ENCODE assay signal across 12 cellular contexts in genomic region chr6:125507987-125508655, GRCh38.
DNase-seq lines count a peak whose midpoint lies in the region; ATAC-seq and TF ChIP-seq lines count a peak whose summit lies in the region.
"Had no signal": no experiment of that assay in that cellular context is flagged by ENCODE, and none has a peak within 500 bp of the region (broad histone marks: within the 10 kb centered on the region; RNA-seq: fewer than 3 reads in every experiment).

No MANE protein-coding gene starts in this region.

- intact Hi-C loops in testis (cut with DNase I; ENCODE audit: low total_unique reads) = no loop called here
- intact Hi-C loops in lower leg skin (cut with DNase I; ENCODE audit: low total_unique reads) = no loop called here

- no peaks in the 10 kb centered on the region for H3K9me3 ChIP-seq in testis

- TF ChIP-seq CTCF in retinal pigment epithelial cell (conservative IDR thresholded peaks at IDR 0.05; ENCODE audit: low read depth, low read length) (no peak), testis (IDR thresholded peaks at IDR 0.05) (no peak), lower leg skin (IDR thresholded peaks at IDR 0.05) (no peak)

- no peaks in the 10 kb centered on the region for H3K27me3 ChIP-seq in testis

- H3K4me3 ChIP-seq in retinal pigment epithelial cell (ENCODE audit: low read length) = no peak overlapping the region
- H3K4me3 ChIP-seq in testis = no peak overlapping the region
- no peak overlapping the region for H3K4me3 ChIP-seq in lower leg skin (ENCODE audit: low read depth, poor library complexity, severe bottlenecking)
- H3K4me3 ChIP-seq: K562 had no signal

- no peaks in the 10 kb centered on the region for H3K4me1 ChIP-seq in testis

- 66 to 72% methylated on average over 4 of the region's 4 CpGs for WGBS in testis, 2 donors
- WGBS in lower leg skin, 2 donors = 68 to 74% methylated on average over 4 of the region's 4 CpGs

- ATAC-seq in GM18511 (IDR thresholded peaks at IDR 0.05; ENCODE audit: unreplicated experiment) = no peak
- ATAC-seq: K562 had no signal

- no peak for TF ChIP-seq POLR2A in testis (IDR thresholded peaks at IDR 0.05)
- no peak for TF ChIP-seq POLR2A in lower leg skin (IDR thresholded peaks at IDR 0.05)

- no peaks in the 10 kb centered on the region for H3K36me3 ChIP-seq in testis (ENCODE audit: low read depth, missing control alignments)

- DNase-seq in NCI-H2107 treated with DMSO at 0.1 percent for 48 hours (lab: John Stamatoyannopoulos, UW; ENCODE audit: unreplicated experiment) (peak; percentile 13), NCI-H2107 (lab: John Stamatoyannopoulos, UW) (no peak), NCI-H2196 (lab: John Stamatoyannopoulos, UW; ENCODE audit: unreplicated experiment) (peak; percentile 63), cerebellum (ENCODE audit: low spot score) (peak; percentile 50), retinal pigment epithelial cell (ENCODE audit: low read depth) (peak; percentile 27), testis (no peak), lower leg skin (ENCODE audit: low spot score in 2 of 2) (no peak)
- DNase-seq: activated CD4-positive, CD25-positive, alpha-beta regulatory T cell treated with anti-CD3 and anti-CD28 coated beads, Interleukin-2, amount 50 U/mL, for 72 hours; erythroblast; small intestine had no signal

- no peak overlapping the region for H3K27ac ChIP-seq in testis

Comparison
In these comparisons a context has a peak if more than half of its experiments do, and no peak if none do; other contexts are left out.
1. DNase-seq: peak in NCI-H2107 treated with DMSO at 0.1 percent for 48 hours (single experiment), NCI-H2196 (single experiment), cerebellum (single experiment) and retinal pigment epithelial cell (single experiment); none in NCI-H2107 (single experiment), testis (single experiment) and lower leg skin (0 of 2).